In the genomic region with DNA sequence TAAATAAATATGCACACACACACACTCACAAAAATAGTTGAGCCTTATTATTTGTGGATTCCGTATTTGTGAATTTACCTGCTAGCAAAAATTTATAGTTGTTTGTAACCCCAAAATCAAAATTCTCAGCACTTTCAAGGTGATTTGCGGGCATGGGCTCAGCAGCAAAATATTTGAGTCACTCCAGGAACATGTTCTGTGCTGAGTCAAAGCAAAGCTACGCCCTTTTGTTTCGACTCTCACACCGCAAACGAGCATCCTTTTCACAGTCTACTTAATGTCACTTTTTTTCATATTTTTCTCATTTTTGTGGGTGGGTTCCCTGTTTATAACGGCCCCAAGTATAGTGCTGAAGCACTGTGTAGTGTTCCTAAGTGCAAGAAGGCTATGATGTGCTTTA, we compare ENCODE assay signal across 12 cellular contexts.
"Had no signal": no experiment of that assay in that cellular context is flagged by ENCODE, and none has a peak within 500 bp of the region (broad histone marks: within the 10 kb centered on the region; RNA-seq: fewer than 3 reads in every experiment).

No MANE protein-coding gene starts in this region.

- H3K36me3 Mint-ChIP-seq: activated CD4-positive, alpha-beta memory T cell treated with anti-CD3 and anti-CD28 coated beads for 36 hours had no signal

- H3K27me3 Mint-ChIP-seq: activated CD4-positive, alpha-beta memory T cell treated with anti-CD3 and anti-CD28 coated beads for 36 hours; stimulated activated naive CD8-positive, alpha-beta T cell treated with anti-CD3 and anti-CD28 coated beads, Interleukin-15, Interleukin-2, amounts not matched to agents 100 ng/mL and 50 ng/mL, for 24 hours had no signal

- H3K4me3 Mint-ChIP-seq: activated CD4-positive, alpha-beta memory T cell treated with anti-CD3 and anti-CD28 coated beads for 36 hours; stimulated activated naive CD8-positive, alpha-beta T cell treated with anti-CD3 and anti-CD28 coated beads, Interleukin-15, Interleukin-2, amounts not matched to agents 100 ng/mL and 50 ng/mL, for 24 hours; T-helper 2 cell treated with Interferon-gamma antibody and Interleukin-4, amounts not matched to agents 5 μg/mL and 100 μg/mL, for 36 hours had no signal

- H3K4me3 ChIP-seq: coronary artery had no signal

- DNase-seq: activated CD4-positive, alpha-beta memory T cell treated with anti-CD3 and anti-CD28 coated beads for 36 hours; activated CD4-positive, alpha-beta T cell treated with anti-CD3 and anti-CD28 coated beads for 1 hour; activated CD8-positive, alpha-beta memory T cell treated with anti-CD3 and anti-CD28 coated beads, Interleukin-2, amount 50 U/mL, for 4 hours; activated naive CD4-positive, alpha-beta T cell treated with Interleukin-2 at 50 U/mL for 16 hours; caudate nucleus; effector CD8-positive, alpha-beta T cell; hippocampal formation; kidney glomerular epithelial cell; stimulated activated CD4-positive, alpha-beta T cell treated with anti-CD3 and anti-CD28 coated beads, Interleukin-12 subunit alpha, Interleukin-12 subunit beta, amount 100 ng/mL, for 4 hours had no signal

- H3K27ac Mint-ChIP-seq: activated CD4-positive, alpha-beta memory T cell treated with anti-CD3 and anti-CD28 coated beads for 36 hours; stimulated activated naive CD8-positive, alpha-beta T cell treated with anti-CD3 and anti-CD28 coated beads, Interleukin-15, Interleukin-2, amounts not matched to agents 100 ng/mL and 50 ng/mL, for 24 hours; T-helper 2 cell treated with Interferon-gamma antibody and Interleukin-4, amounts not matched to agents 5 μg/mL and 100 μg/mL, for 36 hours had no signal

- H3K27ac ChIP-seq: coronary artery had no signal
